Comparison of ENCODE assay signal across 20 cellular contexts in the genomic region with DNA sequence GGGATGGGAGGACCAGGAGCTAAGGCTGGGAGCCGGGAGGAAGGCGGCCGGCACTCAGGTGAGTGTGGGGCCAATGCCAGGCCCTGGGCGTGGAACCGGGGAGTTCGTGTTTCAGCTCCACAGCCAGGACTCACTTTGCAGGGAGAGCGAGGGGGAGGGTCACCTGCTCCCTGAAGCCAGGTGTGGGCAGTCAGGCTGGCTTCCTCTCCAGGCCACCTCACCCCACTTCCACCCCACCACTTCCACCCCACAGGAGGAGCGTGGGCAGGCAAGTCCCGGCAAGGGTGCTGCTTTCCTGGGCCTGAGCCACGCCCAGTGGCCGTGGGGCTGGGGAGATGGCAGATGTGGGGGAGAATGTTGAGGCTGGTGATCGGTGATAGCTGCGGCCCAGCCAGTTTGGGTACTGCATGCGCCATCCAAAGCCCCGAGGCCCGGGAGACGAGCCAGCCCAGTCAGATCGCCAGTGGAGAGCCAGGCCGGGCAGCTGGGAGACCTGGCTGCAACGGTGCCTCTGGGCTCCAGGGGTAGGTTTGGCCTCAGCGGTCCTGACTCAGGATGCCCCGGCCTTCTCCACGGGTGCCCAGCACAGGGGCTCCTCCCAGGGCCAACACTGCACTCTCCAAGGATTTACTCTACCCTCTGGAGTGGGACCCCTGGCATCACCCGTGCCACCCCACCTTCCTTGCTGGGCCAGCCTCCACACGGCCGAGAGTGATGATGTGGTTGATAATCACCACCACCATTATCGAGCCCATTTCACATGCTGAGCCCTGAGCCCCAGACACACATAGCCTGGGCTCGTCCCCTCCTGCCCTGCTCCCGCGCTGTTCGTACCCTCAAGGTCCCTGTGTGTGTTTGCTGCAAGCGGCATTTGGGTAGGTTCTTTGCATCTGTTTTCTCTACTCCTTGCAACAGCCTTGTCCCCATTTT.
DNase-seq lines count a peak whose midpoint lies in the region; ATAC-seq and TF ChIP-seq lines count a peak whose summit lies in the region.
"Had no signal": no experiment of that assay in that cellular context is flagged by ENCODE, and none has a peak within 500 bp of the region (broad histone marks: within the 10 kb centered on the region; RNA-seq: fewer than 3 reads in every experiment).

No MANE protein-coding gene starts in this region.

- H3K4me2 ChIP-seq in osteoblast (ENCODE audit: insufficient read depth, low read length) = no peak overlapping the region

- H3K79me2 ChIP-seq in osteoblast (ENCODE audit: insufficient read depth, low read length) = no peaks in the 10 kb centered on the region

- TF ChIP-seq CTCF in HEK293 (tag by site-specific recombination; IDR thresholded peaks at IDR 0.05) (no peak), osteoblast (IDR thresholded peaks at IDR 0.05; ENCODE audit: extremely low read depth, low read depth, low read length) (no peak)

- no peaks in the 10 kb centered on the region for H4K20me1 ChIP-seq in osteoblast (ENCODE audit: insufficient read depth, low read length)

- ATAC-seq in esophagus mucosa (peak; percentile 15), HG03045 (IDR thresholded peaks at IDR 0.05; ENCODE audit: unreplicated experiment) (no peak)
- ATAC-seq: activated CD8-positive, alpha-beta T cell treated with anti-CD3 and anti-CD28 coated beads for 36 hours; stimulated activated naive CD8-positive, alpha-beta T cell treated with anti-CD3 and anti-CD28 coated beads, Interleukin-15, amount 100 ng/mL, for 72 hours had no signal

- no peak overlapping the region for H3K4me3 ChIP-seq in H7 (ENCODE audit: insufficient read depth, low read depth, low read length)
- no peak overlapping the region for H3K4me3 ChIP-seq in HEK293 (ENCODE audit: low read depth, low read length)
- H3K4me3 ChIP-seq in osteoblast (ENCODE audit: insufficient read depth, low read length) = no peak overlapping the region
- H3K4me3 ChIP-seq: adrenal gland, coronary artery, tibial artery had no signal

- no peaks in the 10 kb centered on the region for H3K4me1 ChIP-seq in HEK293 (ENCODE audit: control insufficient read depth, insufficient read depth, low read length)
- H3K4me1 ChIP-seq in osteoblast (ENCODE audit: insufficient read depth, low read length) = no peaks in the 10 kb centered on the region

- H3K27ac ChIP-seq in HEK293 (ENCODE audit: extremely low read depth, low read depth, low read length) (no peak overlapping the region), osteoblast (ENCODE audit: low read depth, low read length) (no peak overlapping the region)
- H3K27ac ChIP-seq: adrenal gland, coronary artery, tibial artery had no signal

- no peaks in the 10 kb centered on the region for H3K36me3 ChIP-seq in H7 (replicated peaks; ENCODE audit: control insufficient read depth, insufficient read depth, low read length)
- H3K36me3 ChIP-seq in HEK293 (ENCODE audit: control insufficient read depth in 2 of 2, insufficient read depth in 1 of 2, low read length in 2 of 2) = no peaks in the 10 kb centered on the region
- no peaks in the 10 kb centered on the region for H3K36me3 ChIP-seq in osteoblast (ENCODE audit: insufficient read depth, low read length)
- H3K36me3 ChIP-seq: adrenal gland, tibial artery had no signal

- H3K9me3 ChIP-seq in HEK293 (ENCODE audit: control insufficient read depth, insufficient read depth, low read depth, low read length) = no peaks in the 10 kb centered on the region
- no peaks in the 10 kb centered on the region for H3K9me3 ChIP-seq in osteoblast (ENCODE audit: low read depth, low read length)
- H3K9me3 ChIP-seq: adrenal gland, tibial artery had no signal

- DNase-seq in H7 (peak; percentile 45), osteoblast (ENCODE audit: insufficient read length, low spot score, missing footprints) (peak; percentile 80), cerebellum (ENCODE audit: low spot score) (no peak)
- no peak for DNase-seq in activated T-cell treated with anti-CD3 and anti-CD28 coated beads, Interleukin-2, amount 50 U/mL, for 48 hours
- DNase-seq: activated CD8-positive, alpha-beta T cell treated with anti-CD3 and anti-CD28 coated beads for 36 hours; CD4-positive, CD25-positive, alpha-beta regulatory T cell; mesenchymal stem cell; NCI-H1417; NCI-H2081 treated with DMSO at 0.1 percent for 48 hours; NCI-H446 treated with DMSO at 0.1 percent for 48 hours; SHP77 treated with DMSO at 0.1 percent for 48 hours; stimulated activated naive CD8-positive, alpha-beta T cell treated with anti-CD3 and anti-CD28 coated beads, Interleukin-15, amount 100 ng/mL, for 72 hours; SW 1271; T1000 had no signal

- H2AFZ ChIP-seq in osteoblast (ENCODE audit: low read length) = no peak overlapping the region

- CTCF ChIA-PET in HEK293 (lab: Yijun Ruan, JAX) = interaction anchor here (1.0 kb wide), 1 partner anchor 305 kb away, joined by 3 read pairs; no protein-coding TSS in a partner anchor

- H3K27me3 ChIP-seq in H7 (ENCODE audit: control insufficient read depth, insufficient read depth, low read length) (peaks cover 2% of the 10 kb centered on the region; the same call in 1 of the 2 replicates), osteoblast (ENCODE audit: insufficient read depth, low read length) (peaks cover 39% of the 10 kb centered on the region)

- POLR2A ChIA-PET in HEK293 (lab: Yijun Ruan, JAX) = no interaction called here

TF ChIP-seq in HEK293, 187 proteins besides CTCF, POLR2A, EP300 and RAD21:
- TF ChIP-seq ZNF140 (tag by site-specific recombination; IDR thresholded peaks at IDR 0.05) (no peak), ZFHX2 (tag by site-specific recombination; conservative IDR thresholded peaks at IDR 0.05) (peak; percentile 43), EGR2 (tag by site-specific recombination; IDR thresholded peaks at IDR 0.05; ENCODE audit: low read depth) (peak; percentile 81), ZNF843 (tag by site-specific recombination; IDR thresholded peaks at IDR 0.05) (no peak)

Comparison
In these comparisons a context has a peak if more than half of its experiments do, and no peak if none do; other contexts are left out.
1. DNase-seq: peak in H7 (single experiment) and osteoblast (single experiment); none in activated T-cell treated with anti-CD3 and anti-CD28 coated beads, Interleukin-2, amount 50 U/mL, for 48 hours (0 of 2) and cerebellum (single experiment).